Comparison of ENCODE assay signal across 18 cellular contexts in the genomic region with DNA sequence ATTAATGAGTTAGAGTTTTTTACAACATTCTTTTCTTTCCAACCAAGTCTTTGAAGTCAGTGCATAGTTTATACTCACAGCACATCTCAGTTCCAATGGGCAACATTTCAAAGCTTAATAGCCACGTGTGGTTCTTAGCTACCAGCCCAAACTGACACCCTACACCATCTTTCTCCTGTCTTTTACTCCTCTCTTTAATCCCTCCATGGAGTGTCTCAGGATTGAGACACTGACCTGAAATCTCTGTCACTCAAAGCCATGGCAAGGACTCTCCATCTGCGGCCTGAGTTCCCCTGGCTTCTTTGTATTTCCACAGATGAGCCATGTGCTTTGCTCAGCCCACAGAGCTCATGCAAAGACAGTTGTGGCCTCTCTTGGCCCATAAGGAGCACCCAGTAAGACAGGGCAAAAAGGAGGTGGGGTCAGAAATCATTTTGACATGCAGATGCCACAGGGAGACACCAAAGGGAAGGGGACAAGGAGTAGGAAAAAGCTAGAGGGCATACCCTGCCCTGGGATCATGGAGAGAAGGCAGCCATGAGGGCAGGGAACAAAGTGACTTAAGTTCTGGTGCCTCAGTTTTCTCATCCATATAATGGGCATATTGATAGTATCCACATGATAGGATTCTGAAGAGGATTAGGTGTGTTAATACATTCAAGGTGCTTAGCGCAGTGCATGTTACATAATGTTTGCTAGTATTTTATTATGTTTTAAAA.
DNase-seq lines count a peak whose midpoint lies in the region; ATAC-seq and TF ChIP-seq lines count a peak whose summit lies in the region.
"Had no signal": no experiment of that assay in that cellular context is flagged by ENCODE, and none has a peak within 500 bp of the region (broad histone marks: within the 10 kb centered on the region; RNA-seq: fewer than 3 reads in every experiment).

No MANE protein-coding gene starts in this region.

- H3K4me3 Mint-ChIP-seq in HFFc6: no peak overlapping the region
- no peak overlapping the region for H3K4me3 Mint-ChIP-seq in T-cell
- H3K4me3 Mint-ChIP-seq: B cell, H9 had no signal

- no peaks in the 10 kb centered on the region for H3K27me3 ChIP-seq in muscle layer of colon (ENCODE audit: control insufficient read depth in 1 of 2, insufficient read depth in 2 of 2, low read length in 2 of 2)
- H3K27me3 ChIP-seq: SJCRH30 had no signal

- no peaks in the 10 kb centered on the region for H3K9me3 ChIP-seq in muscle layer of colon (ENCODE audit: low read length)
- H3K9me3 ChIP-seq: SJCRH30 had no signal

- peaks cover 12% of the 10 kb centered on the region for H3K9me3 Mint-ChIP-seq in HFFc6
- peaks cover 5 to 14% (median 11%) of the 10 kb centered on the region in 3 donors for H3K9me3 Mint-ChIP-seq in T-cell

- no peak overlapping the region for H3K4me3 ChIP-seq in muscle layer of colon (ENCODE audit: low read depth in 1 of 2, low read length in 2 of 2)
- H3K4me3 ChIP-seq: SJCRH30 had no signal

- CTCF ChIA-PET in T-cell (lab: Charles Lee): no interaction called here

- peak overlapping the region; percentile 20; the same call in 1 of the 2 replicates for H3K27ac Mint-ChIP-seq in HFFc6
- no peak overlapping the region for H3K27ac Mint-ChIP-seq in T-cell
- H3K27ac Mint-ChIP-seq: B cell, H9 had no signal

- no peaks in the 10 kb centered on the region for H3K36me3 ChIP-seq in muscle layer of colon (ENCODE audit: insufficient read depth, low read length)
- H3K36me3 ChIP-seq: SJCRH30 had no signal

- DNase-seq in HFFc6: no peak
- no peak for DNase-seq in substantia nigra (lab: John Stamatoyannopoulos, UW)
- no peak for DNase-seq in T-cell
- DNase-seq: H9, KG1, NCI-H1092 treated with DMSO at 0.1 percent for 48 hours, NCI-H1436 treated with DMSO at 0.1 percent for 48 hours, NCI-H1930, NCI-H226, NCI-H510A treated with DMSO at 0.1 percent for 48 hours, OCI-M1, SJCRH30 had no signal

- 0 out of 2 replicates have a peak, but pooled peaks cover 6% of the 10 kb centered on the region for H3K36me3 Mint-ChIP-seq in HFFc6 (ENCODE audit: low read depth)
- no peaks in the 10 kb centered on the region for H3K36me3 Mint-ChIP-seq in T-cell

- H3K4me1 Mint-ChIP-seq in HFFc6 (ENCODE audit: low read depth) (peaks cover 18% of the 10 kb centered on the region), T-cell (peaks cover 17 to 20% (median 20%) of the 10 kb centered on the region in 3 donors)

- ATAC-seq in GM19397 (IDR thresholded peaks at IDR 0.05; ENCODE audit: unreplicated experiment): no peak
- ATAC-seq in GM19351 (IDR thresholded peaks at IDR 0.05; ENCODE audit: unreplicated experiment): no peak
- no peak for ATAC-seq in T-cell (replicated peaks in 1 of 4)

- peak overlapping the region; percentile 94 for H3K27ac ChIP-seq in VCaP
- peak overlapping the region; percentile 15 for H3K27ac ChIP-seq in muscle layer of colon (ENCODE audit: low read depth, low read length)
- peak overlapping the region; percentile 36 for H3K27ac ChIP-seq in substantia nigra (ENCODE audit: low read depth, low read length, poor library complexity, severe bottlenecking)
- H3K27ac ChIP-seq: HL-60, SJCRH30 had no signal

- H3K27me3 Mint-ChIP-seq in HFFc6 (ENCODE audit: insufficient read depth): peaks cover 30% of the 10 kb centered on the region
- peaks cover 9 to 11% of the 10 kb centered on the region in 2 donors for H3K27me3 Mint-ChIP-seq in T-cell

- H3K9ac ChIP-seq in muscle layer of colon (ENCODE audit: low read length): no peak overlapping the region

- H3K4me1 ChIP-seq in muscle layer of colon (ENCODE audit: insufficient read depth, low read length): peaks cover 35% of the 10 kb centered on the region
- H3K4me1 ChIP-seq: SJCRH30 had no signal

- POLR2A ChIA-PET in T-cell (lab: Charles Lee): no interaction called here

- TF ChIP-seq CTCF in HFFc6 (IDR thresholded peaks at IDR 0.05) (no peak), VCaP (conservative IDR thresholded peaks at IDR 0.05) (no peak)

Comparison
In these comparisons a context has a peak if more than half of its experiments do, and no peak if none do; other contexts are left out.
1. H3K27ac ChIP-seq: peak in every context shown above with its lines; median percentile 94 in VCaP; 36 in substantia nigra; 15 in muscle layer of colon.